In the genomic region with DNA sequence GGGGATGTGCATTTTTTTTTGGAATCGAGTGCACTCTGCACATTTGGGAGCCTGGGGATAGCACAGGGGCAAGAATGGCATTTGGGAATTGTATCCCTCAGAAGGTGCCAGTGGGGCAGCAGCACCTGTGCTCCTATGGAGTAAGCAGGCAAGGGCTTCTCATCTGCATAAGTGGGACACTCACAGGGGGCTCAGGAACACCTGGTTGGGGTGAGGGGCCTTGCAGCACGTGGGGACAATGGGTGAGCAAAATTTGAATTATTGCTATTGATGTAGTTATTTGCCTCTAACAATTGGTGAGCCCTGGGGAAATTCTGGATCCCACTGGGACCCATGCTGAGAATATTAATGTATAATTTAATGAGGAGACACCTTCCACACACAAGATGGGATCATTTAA, we compare ENCODE assay signal across 15 cellular contexts.
DNase-seq lines count a peak whose midpoint lies in the region; TF ChIP-seq lines count a peak whose summit lies in the region.
"Had no signal": no experiment of that assay in that cellular context is flagged by ENCODE, and none has a peak within 500 bp of the region (broad histone marks: within the 10 kb centered on the region; RNA-seq: fewer than 3 reads in every experiment).

No MANE protein-coding gene starts in this region.

- H3K9ac ChIP-seq in mesenchymal stem cell (ENCODE audit: low read length) (no peak overlapping the region), colonic mucosa (ENCODE audit: low read depth in 2 of 2, low read length in 2 of 2) (no peak overlapping the region)
- H3K9ac ChIP-seq: BLaER1 treated with 17β-estradiol and CSF1 and Interleukin-3, amounts not matched to agents 10 nM and 100 nM had no signal

- H4K91ac ChIP-seq in mesenchymal stem cell (ENCODE audit: low read length) = no peak overlapping the region

- no peak for TF ChIP-seq CTCF in colonic mucosa (IDR thresholded peaks at IDR 0.05)

- H2AK5ac ChIP-seq in mesenchymal stem cell (ENCODE audit: low read length, severe bottlenecking) = no peak overlapping the region

- H3K4me3 ChIP-seq in mesenchymal stem cell (ENCODE audit: insufficient read depth in 1 of 2, low read depth in 1 of 2, low read length in 2 of 2) (no peak overlapping the region), colonic mucosa (no peak overlapping the region)
- H3K4me3 ChIP-seq: BLaER1 treated with 17β-estradiol and CSF1 and Interleukin-3, amounts not matched to agents 10 nM and 100 nM had no signal

- no peak overlapping the region for H3K4me2 ChIP-seq in mesenchymal stem cell (ENCODE audit: low read length, poor library complexity, severe bottlenecking)
- H3K4me2 ChIP-seq: BLaER1 treated with 17β-estradiol and CSF1 and Interleukin-3, amounts not matched to agents 10 nM and 100 nM had no signal

- DNase-seq in NCI-H748 (lab: John Stamatoyannopoulos, UW; ENCODE audit: unreplicated experiment) (peak; percentile 52), NCI-H748 treated with DMSO at 0.1 percent for 48 hours (lab: John Stamatoyannopoulos, UW) (no peak), NCI-H1417 treated with DMSO at 0.1 percent for 48 hours (lab: John Stamatoyannopoulos, UW) (peak; percentile 49), NCI-H69 (lab: John Stamatoyannopoulos, UW) (peak; percentile 81), mesenchymal stem cell (no peak), colonic mucosa (no peak), NCI-H524 treated with DMSO at 0.1 percent for 48 hours (lab: John Stamatoyannopoulos, UW) (no peak)
- DNase-seq: ACHN; CD4-positive, CD25-positive, alpha-beta regulatory T cell; DMS153; DMS79 treated with DMSO at 0.1 percent for 48 hours; EL; GOT3; H9 had no signal

- H2BK120ac ChIP-seq in mesenchymal stem cell (ENCODE audit: low read depth, low read length) = no peak overlapping the region

- H2BK15ac ChIP-seq in mesenchymal stem cell (ENCODE audit: low read depth, poor library complexity, severe bottlenecking) = no peak overlapping the region

- 69% methylated on average over 2 of the region's 2 CpGs for WGBS in mesenchymal stem cell

- H3K36me3 ChIP-seq in mesenchymal stem cell (ENCODE audit: control insufficient read depth in 1 of 2, insufficient read depth in 2 of 2, low read depth in 1 of 2, low read length in 2 of 2) (no peaks in the 10 kb centered on the region), colonic mucosa (no peaks in the 10 kb centered on the region)
- H3K36me3 ChIP-seq: BLaER1 treated with 17β-estradiol and CSF1 and Interleukin-3, amounts not matched to agents 10 nM and 100 nM had no signal

- H2BK12ac ChIP-seq in mesenchymal stem cell (ENCODE audit: low read length in 2 of 2) = no peak overlapping the region

- H3K27ac ChIP-seq in mesenchymal stem cell (ENCODE audit: low read length, poor library complexity, severe bottlenecking) = no peak overlapping the region
- H3K27ac ChIP-seq in colonic mucosa = no peak overlapping the region
- H3K27ac ChIP-seq: BLaER1 treated with 17β-estradiol and CSF1 and Interleukin-3, amounts not matched to agents 10 nM and 100 nM had no signal

- no peak overlapping the region for H2BK5ac ChIP-seq in mesenchymal stem cell (ENCODE audit: low read depth, low read length, poor library complexity, severe bottlenecking)

- H3K4ac ChIP-seq in mesenchymal stem cell (ENCODE audit: low read depth in 1 of 2, low read length in 2 of 2) = no peak overlapping the region

- H3K79me1 ChIP-seq in mesenchymal stem cell (replicated peaks; ENCODE audit: low read length, poor library complexity, severe bottlenecking) = no peaks in the 10 kb centered on the region

- H3K4me1 ChIP-seq in mesenchymal stem cell (ENCODE audit: control insufficient read depth, insufficient read depth, low read depth, low read length) (no peaks in the 10 kb centered on the region), colonic mucosa (no peaks in the 10 kb centered on the region)
- H3K4me1 ChIP-seq: BLaER1 treated with 17β-estradiol and CSF1 and Interleukin-3, amounts not matched to agents 10 nM and 100 nM had no signal

- no peaks in the 10 kb centered on the region for H3K9me3 ChIP-seq in mesenchymal stem cell (ENCODE audit: control insufficient read depth, low read length)
- H3K9me3 ChIP-seq in colonic mucosa = no peaks in the 10 kb centered on the region
- H3K9me3 ChIP-seq: BLaER1 treated with 17β-estradiol and CSF1 and Interleukin-3, amounts not matched to agents 10 nM and 100 nM had no signal

- H3K27me3 ChIP-seq in mesenchymal stem cell (ENCODE audit: control insufficient read depth in 1 of 2, insufficient read depth in 1 of 2, low read length in 2 of 2) = peaks cover 0 to 5% of the 10 kb centered on the region in 2 experiments
- no peaks in the 10 kb centered on the region for H3K27me3 ChIP-seq in colonic mucosa
- H3K27me3 ChIP-seq: BLaER1 treated with 17β-estradiol and CSF1 and Interleukin-3, amounts not matched to agents 10 nM and 100 nM had no signal

- no peak overlapping the region for H2AFZ ChIP-seq in mesenchymal stem cell (ENCODE audit: low read depth, low read length)

- intact Hi-C loops in colonic mucosa (cut with DNase I) = loop anchor here (10.0 kb wide), 1 partner anchor 265 kb away; no protein-coding TSS in a partner anchor

- no peak overlapping the region for H4K8ac ChIP-seq in mesenchymal stem cell (ENCODE audit: low read length)

- H3K18ac ChIP-seq in mesenchymal stem cell (ENCODE audit: low read depth in 1 of 2, low read length in 2 of 2) = no peak overlapping the region

- H3K14ac ChIP-seq in mesenchymal stem cell (ENCODE audit: low read length in 2 of 2) = no peak overlapping the region

- no peak overlapping the region for H3K23ac ChIP-seq in mesenchymal stem cell (ENCODE audit: low read length in 2 of 2)

Comparison
In these comparisons a context has a peak if more than half of its experiments do, and no peak if none do; other contexts are left out.
1. DNase-seq: peak in NCI-H748 (single experiment), NCI-H1417 treated with DMSO at 0.1 percent for 48 hours (single experiment) and NCI-H69 (single experiment); none in NCI-H748 treated with DMSO at 0.1 percent for 48 hours (single experiment), mesenchymal stem cell (single experiment), colonic mucosa (single experiment) and NCI-H524 treated with DMSO at 0.1 percent for 48 hours (single experiment).